ENCODE assay signal across 28 cellular contexts in genomic region chr17:73268582-73269328, GRCh38. TPM values are rescaled to one million over a fixed set of nuclear protein-coding genes. Genes with fewer than 3 reads are reported as not detected.
DNase-seq lines count a peak whose midpoint lies in the region; ATAC-seq and TF ChIP-seq lines count a peak whose summit lies in the region.
"Had no signal": no experiment of that assay in that cellular context is flagged by ENCODE, and none has a peak within 500 bp of the region (broad histone marks: within the 10 kb centered on the region; RNA-seq: fewer than 3 reads in every experiment).

No MANE protein-coding gene starts in this region.

- no peaks in the 10 kb centered on the region for H3K27me3 Mint-ChIP-seq in activated CD4-positive, alpha-beta T cell treated with anti-CD3 and anti-CD28 coated beads for 36 hours
- H3K27me3 Mint-ChIP-seq: memory B cell, progenitor cell of endocrine pancreas had no signal

- intact Hi-C loops in activated CD4-positive, alpha-beta T cell treated with anti-CD3 and anti-CD28 coated beads for 36 hours (cut with DNase I, micrococcal nuclease): no loop called here
- intact Hi-C loops in dorsolateral prefrontal cortex (cut with DNase I): no loop called here
- intact Hi-C loops in Right ventricle myocardium inferior (cut with DNase I): no loop called here

- H3K36me3 ChIP-seq in NT2/D1 (ENCODE audit: insufficient read depth, insufficient read length, low read length): no peaks in the 10 kb centered on the region
- H3K36me3 ChIP-seq: BE2C, gastrocnemius medialis, HAP-1 had no signal

- no peaks in the 10 kb centered on the region for H3K36me3 Mint-ChIP-seq in activated CD4-positive, alpha-beta T cell treated with anti-CD3 and anti-CD28 coated beads for 36 hours (ENCODE audit: low read depth)
- H3K36me3 Mint-ChIP-seq: memory B cell had no signal

- CTCF ChIA-PET in activated CD4-positive, alpha-beta T cell treated with anti-CD3 and anti-CD28 coated beads for 36 hours (lab: Charles Lee): interaction anchor here (0.7 to 1.1 kb wide), 5 partner anchors 14 to 542 kb away, joined by 3 read pairs; no protein-coding TSS in a partner anchor

- ATAC-seq in activated CD4-positive, alpha-beta T cell treated with anti-CD3 and anti-CD28 coated beads for 36 hours: peak; percentile 16
- peak; percentile 24 for ATAC-seq in foreskin keratinocyte
- ATAC-seq in Right ventricle myocardium inferior: no peak
- ATAC-seq: gastrocnemius medialis had no signal

- H3K9me3 ChIP-seq in NT2/D1 (ENCODE audit: insufficient read depth, low read length): peaks cover 8% of the 10 kb centered on the region; the same call in 1 of the 2 replicates
- H3K9me3 ChIP-seq: BE2C, gastrocnemius medialis, HAP-1 had no signal

- H3K9me3 Mint-ChIP-seq in activated CD4-positive, alpha-beta T cell treated with anti-CD3 and anti-CD28 coated beads for 36 hours (ENCODE audit: low read depth): no peaks in the 10 kb centered on the region
- H3K9me3 Mint-ChIP-seq: memory B cell, nephron had no signal

- H3K4me1 ChIP-seq in NT2/D1 (ENCODE audit: insufficient read depth, insufficient read length) (peaks cover 14% of the 10 kb centered on the region), foreskin keratinocyte (peaks cover 8% of the 10 kb centered on the region)
- H3K4me1 ChIP-seq: BE2C, gastrocnemius medialis had no signal

- H3K4me3 Mint-ChIP-seq in activated CD4-positive, alpha-beta T cell treated with anti-CD3 and anti-CD28 coated beads for 36 hours: no peak overlapping the region
- H3K4me3 Mint-ChIP-seq: memory B cell, nephron had no signal

- H3K27ac Mint-ChIP-seq in activated CD4-positive, alpha-beta T cell treated with anti-CD3 and anti-CD28 coated beads for 36 hours: no peak overlapping the region
- H3K27ac Mint-ChIP-seq: memory B cell, progenitor cell of endocrine pancreas had no signal

- no peaks in the 10 kb centered on the region for H3K27me3 ChIP-seq in NT2/D1 (ENCODE audit: insufficient read depth, insufficient read length)
- no peaks in the 10 kb centered on the region for H3K27me3 ChIP-seq in foreskin keratinocyte
- no peaks in the 10 kb centered on the region for H3K27me3 ChIP-seq in dorsolateral prefrontal cortex
- H3K27me3 ChIP-seq: BE2C, gastrocnemius medialis had no signal

- peak; percentile 9 for DNase-seq in activated CD4-positive, alpha-beta T cell treated with anti-CD3 and anti-CD28 coated beads for 36 hours
- DNase-seq in activated CD4-positive, alpha-beta T cell treated with anti-CD3 and anti-CD28 coated beads, Interleukin-2, amount 50 U/mL, for 48 hours: no peak
- no peak for DNase-seq in NT2/D1 (ENCODE audit: low read depth, low spot score)
- DNase-seq in foreskin keratinocyte: no peak
- no peak for DNase-seq in dorsolateral prefrontal cortex
- no peak for DNase-seq in Right ventricle myocardium inferior (ENCODE audit: missing footprints)
- no peak for DNase-seq in NCI-H187 (lab: John Stamatoyannopoulos, UW)
- DNase-seq: activated CD8-positive, alpha-beta memory T cell treated with anti-CD3 and anti-CD28 coated beads, Interleukin-2, amount 50 U/mL, for 4 hours; activated gamma-delta T cell; amniotic stem cell; BE2C; Calu3; central memory CD4-positive, alpha-beta T cell; erythroblast; gastrocnemius medialis; NCI-H1417; NCI-H2171 treated with DMSO at 0.1 percent for 48 hours; stimulated activated CD4-positive, alpha-beta T cell treated with anti-CD3 and anti-CD28 coated beads, Interleukin-2, amount 100 ng/mL, for 24 hours; SW 1271 had no signal

- no peak overlapping the region for H3K27ac ChIP-seq in foreskin keratinocyte
- H3K27ac ChIP-seq in temporal lobe (ENCODE audit: low read depth, low read length): peak overlapping the region; percentile 10
- peak overlapping the region in 24 of 59 donors; percentile 0 to 82 (median 54) for H3K27ac ChIP-seq in dorsolateral prefrontal cortex
- H3K27ac ChIP-seq: gastrocnemius medialis, KMS-11 had no signal

- H3K4me3 ChIP-seq in NT2/D1 (ENCODE audit: insufficient read length, low read depth) (no peak overlapping the region), dorsolateral prefrontal cortex (no peak overlapping the region)
- H3K4me3 ChIP-seq: gastrocnemius medialis, HAP-1 had no signal

- H3K4me1 Mint-ChIP-seq in activated CD4-positive, alpha-beta T cell treated with anti-CD3 and anti-CD28 coated beads for 36 hours: no peaks in the 10 kb centered on the region
- H3K4me1 Mint-ChIP-seq: nephron had no signal

- TF ChIP-seq CTCF in foreskin keratinocyte (conservative IDR thresholded peaks at IDR 0.05) (no peak), dorsolateral prefrontal cortex (IDR thresholded peaks at IDR 0.05 in 54 of 56, conservative IDR thresholded peaks at IDR 0.05 in 2 of 56; ENCODE audit: low read depth in 1 of 56, partially characterized antibody in 56 of 56) (no peak)

- POLR2A ChIA-PET in activated CD4-positive, alpha-beta T cell treated with anti-CD3 and anti-CD28 coated beads for 36 hours (lab: Charles Lee): no interaction called here

- H3K9ac ChIP-seq in NT2/D1 (ENCODE audit: insufficient read length, low read depth): peak overlapping the region; percentile 0
- H3K9ac ChIP-seq: KMS-11 had no signal

RNA-seq across cellular contexts. Expression of gene CPSF4L, which starts 7.1 kb away (rescaled TPM):
- not detected for total RNA-seq in activated CD4-positive, alpha-beta T cell treated with anti-CD3 and anti-CD28 coated beads for 36 hours
- not detected in 2 replicates for total RNA-seq in foreskin keratinocyte
- not detected in 2 replicates for polyA plus RNA-seq in foreskin keratinocyte
- not detected for total RNA-seq in temporal lobe
- total RNA-seq in dorsolateral prefrontal cortex: 1 to 10 TPM in 2 of 120 experiments, under 1 TPM in 7, not detected in 111; 0.46 to 1.6 (median 0.68) TPM
- not detected for total RNA-seq in Right ventricle myocardium inferior
- total RNA-seq: A172, Calu3, gastrocnemius medialis, kidney epithelial cell, progenitor cell of endocrine pancreas, ureter had no signal

RNA-seq across cellular contexts. Expression of gene CDC42EP4, which starts 43.0 kb away (rescaled TPM):
- under 1 TPM; 0.87 to 0.91 TPM for total RNA-seq in activated CD4-positive, alpha-beta T cell treated with anti-CD3 and anti-CD28 coated beads for 36 hours
- total RNA-seq in foreskin keratinocyte (18.7 and 20.3 TPM in 2 replicates), temporal lobe (59.3 TPM), dorsolateral prefrontal cortex (100 to 1,000 TPM in 13 of 120 experiments, 10 to 100 TPM in 107; 47.4 to 222 (median 76.7) TPM), Right ventricle myocardium inferior (58.8 TPM)
- polyA plus RNA-seq in foreskin keratinocyte: 14.5 and 16.4 TPM in 2 replicates

Comparison
In these comparisons a context has a peak if more than half of its experiments do, and no peak if none do; other contexts are left out.
1. RNA of gene CDC42EP4, which starts 43.0 kb away (total RNA-seq): 47.4 to 222 TPM in dorsolateral prefrontal cortex, 59.3 TPM in temporal lobe (single experiment), 58.8 TPM in Right ventricle myocardium inferior (single experiment) and 18.7 to 20.3 TPM in foreskin keratinocyte; 0.87 to 0.91 TPM in activated CD4-positive, alpha-beta T cell treated with anti-CD3 and anti-CD28 coated beads for 36 hours; every median in the first group is over 10 times any median in the second.